ENCODE assay signal across 22 cellular contexts in the genomic region with DNA sequence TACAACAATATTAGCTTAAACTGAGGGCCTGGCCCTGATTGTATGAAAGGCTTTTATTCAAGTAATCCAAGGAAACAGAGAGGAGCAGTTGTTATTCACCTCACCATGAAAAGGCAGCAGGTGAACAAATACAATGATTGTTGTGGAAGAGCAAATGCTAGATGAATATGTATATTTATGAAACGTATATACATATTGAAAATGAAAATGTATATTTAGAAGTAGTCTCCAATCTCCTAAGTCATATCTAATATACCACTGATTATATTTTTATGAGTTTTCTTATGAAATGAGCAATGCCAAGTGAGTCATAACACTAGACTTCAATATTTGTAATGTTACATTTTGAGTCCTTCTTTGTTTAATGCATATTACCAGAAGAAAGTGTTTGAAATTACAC.
DNase-seq lines count a peak whose midpoint lies in the region; ATAC-seq and TF ChIP-seq lines count a peak whose summit lies in the region.
"Had no signal": no experiment of that assay in that cellular context is flagged by ENCODE, and none has a peak within 500 bp of the region (broad histone marks: within the 10 kb centered on the region; RNA-seq: fewer than 3 reads in every experiment).

No MANE protein-coding gene starts in this region.

- no peak overlapping the region for H3K4me3 ChIP-seq in psoas muscle
- H3K4me3 ChIP-seq: colonic mucosa, sigmoid colon, upper lobe of left lung had no signal

- H3K27ac ChIP-seq in psoas muscle: no peak overlapping the region
- H3K27ac ChIP-seq: brain microvascular endothelial cell, colonic mucosa, parathyroid adenoma, RWPE1, sigmoid colon, upper lobe of left lung had no signal

- TF ChIP-seq CTCF in psoas muscle (IDR thresholded peaks at IDR 0.05): no peak

- H3K36me3 ChIP-seq in psoas muscle (ENCODE audit: insufficient read depth in 1 of 2, low read depth in 1 of 2): no peaks in the 10 kb centered on the region
- H3K36me3 ChIP-seq: brain microvascular endothelial cell, colonic mucosa, sigmoid colon, upper lobe of left lung had no signal

- intact Hi-C loops in psoas muscle (cut with DNase I): no loop called here

- peak; percentile 48 for DNase-seq in DMS53 treated with DMSO at 0.1 percent for 48 hours (lab: John Stamatoyannopoulos, UW; ENCODE audit: unreplicated experiment)
- DNase-seq in NCI-H1092 (lab: John Stamatoyannopoulos, UW): peak; percentile 75
- peak; percentile 79 for DNase-seq in NCI-H345 treated with DMSO at 0.1 percent for 48 hours (lab: John Stamatoyannopoulos, UW; ENCODE audit: unreplicated experiment)
- peak; percentile 13 for DNase-seq in amniotic epithelial cell (ENCODE audit: low read depth)
- no peak for DNase-seq in psoas muscle
- DNase-seq in hypothalamus (lab: John Stamatoyannopoulos, UW): no peak
- DNase-seq: activated CD4-positive, alpha-beta T cell treated with anti-CD3 and anti-CD28 coated beads, Interleukin-2, amount 50 U/mL, for 4 hours; activated T-cell treated with anti-CD3 and anti-CD28 coated beads, Interleukin-2, amount 50 U/mL, for 1 hour; brain microvascular endothelial cell; colonic mucosa; HFFc6; hippocampal formation; Karpas-422; mesenchymal stem cell; naive thymus-derived CD8-positive, alpha-beta T cell; NCI-H1694 treated with DMSO at 0.1 percent for 48 hours; sigmoid colon; T-cell; upper lobe of left lung had no signal

- WGBS in psoas muscle, 3 donors: 83 to 89% (median 88%) methylated on average over 1 of the region's 1 CpG

- H3K4me1 ChIP-seq in psoas muscle: no peaks in the 10 kb centered on the region
- H3K4me1 ChIP-seq: colonic mucosa, parathyroid adenoma, upper lobe of left lung had no signal

- no peaks in the 10 kb centered on the region for H3K9me3 ChIP-seq in psoas muscle
- H3K9me3 ChIP-seq: colonic mucosa, sigmoid colon, upper lobe of left lung had no signal

- no peaks in the 10 kb centered on the region for H3K27me3 ChIP-seq in psoas muscle (ENCODE audit: insufficient read depth in 3 of 3, low read length in 2 of 3)
- H3K27me3 ChIP-seq: brain microvascular endothelial cell, colonic mucosa, sigmoid colon, upper lobe of left lung had no signal

- no peak for ATAC-seq in GM21423 (IDR thresholded peaks at IDR 0.05; ENCODE audit: unreplicated experiment)
- ATAC-seq in psoas muscle: no peak
- ATAC-seq: naive thymus-derived CD8-positive, alpha-beta T cell; T-cell had no signal

Comparison
In these comparisons a context has a peak if more than half of its experiments do, and no peak if none do; other contexts are left out.
1. DNase-seq: peak in DMS53 treated with DMSO at 0.1 percent for 48 hours (single experiment), NCI-H1092 (single experiment), NCI-H345 treated with DMSO at 0.1 percent for 48 hours (single experiment) and amniotic epithelial cell (single experiment); none in psoas muscle (0 of 2) and hypothalamus (0 of 51).